8 cellular contexts compared by ENCODE assay signal in genomic region chr3:192566706-192567290, GRCh38.
DNase-seq lines count a peak whose midpoint lies in the region; ATAC-seq and TF ChIP-seq lines count a peak whose summit lies in the region.

No MANE protein-coding gene starts in this region.

- DNase-seq in A172 (ENCODE audit: low spot score) (peak; percentile 86), NCI-H1694 treated with DMSO at 0.1 percent for 48 hours (lab: John Stamatoyannopoulos, UW) (peak; percentile 66), astrocyte of the cerebellum (ENCODE audit: low read depth) (peak; percentile 81), hypothalamus (lab: John Stamatoyannopoulos, UW) (peak in 47 of 51 donors; percentile 2 to 84 (median 50))
- peak; percentile 45 for DNase-seq in T-helper 2 cell treated with Interferon-gamma antibody and Interleukin-4, amounts not matched to agents 5 μg/mL and 100 μg/mL, for 36 hours (ENCODE audit: low spot score)
- DNase-seq in stimulated activated CD4-positive, alpha-beta T cell treated with anti-CD3 and anti-CD28 coated beads, Interleukin-12 subunit alpha, Interleukin-12 subunit beta, amount 100 ng/mL, for 24 hours (ENCODE audit: low read depth in 2 of 2), result peak; percentile 48 to 52

- H3K27ac Mint-ChIP-seq in T-helper 2 cell treated with Interferon-gamma antibody and Interleukin-4, amounts not matched to agents 5 μg/mL and 100 μg/mL, for 36 hours, result no peak overlapping the region

- H3K4me3 ChIP-seq in astrocyte of the cerebellum (ENCODE audit: low read depth, low read length), result no peak overlapping the region

- peaks cover 15% of the 10 kb centered on the region for H3K27me3 Mint-ChIP-seq in T-helper 2 cell treated with Interferon-gamma antibody and Interleukin-4, amounts not matched to agents 5 μg/mL and 100 μg/mL, for 36 hours (ENCODE audit: low read depth)

- no peak overlapping the region for H3K4me3 Mint-ChIP-seq in T-helper 2 cell treated with Interferon-gamma antibody and Interleukin-4, amounts not matched to agents 5 μg/mL and 100 μg/mL, for 36 hours

- H3K4me1 Mint-ChIP-seq in T-helper 2 cell treated with Interferon-gamma antibody and Interleukin-4, amounts not matched to agents 5 μg/mL and 100 μg/mL, for 36 hours (ENCODE audit: low read depth), result peaks cover 2% of the 10 kb centered on the region

- in situ Hi-C loops in astrocyte of the cerebellum (cut with HindIII; ENCODE audit: low sequenced_read_pairs), result no loop called here

- H3K36me3 Mint-ChIP-seq in T-helper 2 cell treated with Interferon-gamma antibody and Interleukin-4, amounts not matched to agents 5 μg/mL and 100 μg/mL, for 36 hours (ENCODE audit: low read depth), result no peaks in the 10 kb centered on the region

- no peaks in the 10 kb centered on the region for H3K9me3 Mint-ChIP-seq in T-helper 2 cell treated with Interferon-gamma antibody and Interleukin-4, amounts not matched to agents 5 μg/mL and 100 μg/mL, for 36 hours

- ATAC-seq in GM18499 (IDR thresholded peaks at IDR 0.05; ENCODE audit: insufficient read depth, unreplicated experiment) (peak; percentile 83), HG02970 (IDR thresholded peaks at IDR 0.05; ENCODE audit: low FRiP score, unreplicated experiment) (peak; percentile 82)

- TF ChIP-seq CTCF in astrocyte of the cerebellum (IDR thresholded peaks at IDR 0.05; ENCODE audit: low read depth, low read length, missing control alignments), result peak; percentile 73
